In genomic region chr2:181774601-181775179, GRCh38 we compare ENCODE assay signal across 15 cellular contexts.
DNase-seq lines count a peak whose midpoint lies in the region; ATAC-seq, FAIRE-seq and TF ChIP-seq lines count a peak whose summit lies in the region.
"Had no signal": no experiment of that assay in that cellular context is flagged by ENCODE, and none has a peak within 500 bp of the region (broad histone marks: within the 10 kb centered on the region; RNA-seq: fewer than 3 reads in every experiment).

No MANE protein-coding gene starts in this region.

- no peaks in the 10 kb centered on the region for H3K9me3 Mint-ChIP-seq in glutamatergic neuron (ENCODE audit: unreplicated experiment)

- ATAC-seq in GM21576 (IDR thresholded peaks at IDR 0.05; ENCODE audit: unreplicated experiment) = peak; percentile 62
- no peak for ATAC-seq in K562
- ATAC-seq in esophagus mucosa = no peak
- ATAC-seq: activated CD8-positive, alpha-beta T cell treated with anti-CD3 and anti-CD28 coated beads, Interleukin-2, amount 10 ng/mL, durations not matched to agents 7 days and 5 days; gastrocnemius medialis had no signal

- TF ChIP-seq POLR2A in K562 (conservative IDR thresholded peaks at IDR 0.05) = no peak

- H2AFZ ChIP-seq in Karpas-422 (ENCODE audit: low read length) (0 out of 2 replicates have a peak overlapping the region, but pooled peaks have one; percentile 64), K562 (ENCODE audit: low read depth, low read length) (no peak overlapping the region)

- H3K4me1 ChIP-seq in DOHH2 (ENCODE audit: control insufficient read depth, low read length) = peaks cover 20% of the 10 kb centered on the region
- H3K4me1 ChIP-seq in Karpas-422 (ENCODE audit: low read length) = peaks cover 5% of the 10 kb centered on the region; the same call in 1 of the 2 replicates
- no peaks in the 10 kb centered on the region; a peak in 1 of 5 replicates for H3K4me1 ChIP-seq in K562 (replicated peaks in 1 of 2; ENCODE audit: control insufficient read depth in 2 of 2, insufficient read depth in 2 of 2, low read length in 2 of 2)
- H3K4me1 ChIP-seq: gastrocnemius medialis had no signal

- TF ChIP-seq EP300 in K562 (IDR thresholded peaks at IDR 0.05; ENCODE audit: low read length) = no peak

- H3K4me3 ChIP-seq in DOHH2 (ENCODE audit: low read length) = peak overlapping the region; percentile 39; the same call in 1 of the 2 replicates
- H3K4me3 ChIP-seq in Karpas-422 (ENCODE audit: low read length) = no peak overlapping the region
- no peak overlapping the region for H3K4me3 ChIP-seq in K562
- H3K4me3 ChIP-seq: gastrocnemius medialis, SJCRH30 had no signal

- no peaks in the 10 kb centered on the region for H3K36me3 ChIP-seq in DOHH2 (ENCODE audit: control insufficient read depth, low read length)
- no peaks in the 10 kb centered on the region for H3K36me3 ChIP-seq in Karpas-422 (ENCODE audit: insufficient read depth, low read length)
- no peaks in the 10 kb centered on the region for H3K36me3 ChIP-seq in K562 (ENCODE audit: control insufficient read depth, insufficient read depth, low read length)
- H3K36me3 ChIP-seq: gastrocnemius medialis, SJCRH30 had no signal

- TF ChIP-seq RAD21 in K562 (CRISPR knock-in tag; conservative IDR thresholded peaks at IDR 0.05 in 1 of 2, IDR thresholded peaks at IDR 0.05 in 1 of 2) = no peak

- H4K20me1 ChIP-seq in DOHH2 (ENCODE audit: control insufficient read depth, insufficient read depth, low read depth, low read length) (no peaks in the 10 kb centered on the region), Karpas-422 (ENCODE audit: insufficient read depth, low read depth, low read length) (no peaks in the 10 kb centered on the region), K562 (replicated peaks; ENCODE audit: control insufficient read depth, insufficient read depth, low read length) (no peaks in the 10 kb centered on the region)

- H3K27ac ChIP-seq in DOHH2 (ENCODE audit: low read depth, low read length) (0 out of 2 replicates have a peak overlapping the region, but pooled peaks have one; percentile 12), Karpas-422 (ENCODE audit: low read length) (no peak overlapping the region), K562 (ENCODE audit: extremely low read depth, low read depth, low read length) (no peak overlapping the region)
- H3K27ac ChIP-seq: gastrocnemius medialis, SJCRH30 had no signal

- FAIRE-seq in K562 (lab: Jason Lieb, UNC) = no peak

- no peak overlapping the region for H3K4me3 Mint-ChIP-seq in glutamatergic neuron (ENCODE audit: unreplicated experiment)
- H3K4me3 Mint-ChIP-seq: activated CD8-positive, alpha-beta T cell treated with anti-CD3 and anti-CD28 coated beads, Interleukin-2, amount 10 ng/mL, durations not matched to agents 7 days and 5 days had no signal

- H3K9me3 ChIP-seq in DOHH2 (ENCODE audit: control insufficient read depth, insufficient read depth, low read length) = peaks cover 7% of the 10 kb centered on the region; the same call in 1 of the 2 replicates
- no peaks in the 10 kb centered on the region for H3K9me3 ChIP-seq in Karpas-422 (ENCODE audit: low read length)
- H3K9me3 ChIP-seq in K562 (replicated peaks; ENCODE audit: control insufficient read depth, insufficient read depth, low read depth, low read length) = no peaks in the 10 kb centered on the region
- H3K9me3 ChIP-seq: gastrocnemius medialis, SJCRH30 had no signal

- WGBS in K562 (ENCODE audit: insufficient coverage, low coverage, missing lambda C conversion rate) = 11% methylated on average over 5 of the region's 5 CpGs

- H3K9ac ChIP-seq in Karpas-422 (ENCODE audit: low read length) (no peak overlapping the region), K562 (ENCODE audit: insufficient read depth in 1 of 2, low read depth in 2 of 2, low read length in 2 of 2) (no peak overlapping the region)

- H3K9me1 ChIP-seq in K562 (ENCODE audit: control insufficient read depth, insufficient read depth, low read length) = no peaks in the 10 kb centered on the region

- no peaks in the 10 kb centered on the region for H3K27me3 Mint-ChIP-seq in glutamatergic neuron (ENCODE audit: unreplicated experiment)

- H3K4me2 ChIP-seq in DOHH2 (ENCODE audit: low read length) (peak overlapping the region; percentile 40), Karpas-422 (ENCODE audit: low read depth, low read length, poor library complexity, severe bottlenecking) (no peak overlapping the region), K562 (ENCODE audit: insufficient read depth, low read length) (no peak overlapping the region)

- POLR2A ChIA-PET in K562 (lab: Yijun Ruan, JAX) = interaction anchor here (1.6 kb wide), 2 partner anchors 10 to 29 kb away, joined by 3 read pairs; no protein-coding TSS in a partner anchor

- TF ChIP-seq CTCF in DOHH2 (IDR thresholded peaks at IDR 0.05; ENCODE audit: low read depth, low read length, poor library complexity, severe bottlenecking) (no peak), K562 (IDR thresholded peaks at IDR 0.05 in 2 of 3, conservative IDR thresholded peaks at IDR 0.05 in 1 of 3; ENCODE audit: insufficient read depth in 2 of 3, low read depth in 1 of 3, low read length in 3 of 3) (no peak), glutamatergic neuron (IDR thresholded peaks at IDR 0.05; ENCODE audit: partially characterized antibody, unreplicated experiment) (no peak)

- in situ Hi-C loops in K562 (cut with MboI) = no loop called here

- no peaks in the 10 kb centered on the region for H3K79me2 ChIP-seq in DOHH2 (ENCODE audit: control insufficient read depth, low read length)
- no peaks in the 10 kb centered on the region for H3K79me2 ChIP-seq in Karpas-422 (ENCODE audit: low read length)
- H3K79me2 ChIP-seq in K562 (ENCODE audit: control insufficient read depth, insufficient read depth, low read length) = no peaks in the 10 kb centered on the region

- no peaks in the 10 kb centered on the region for H3K36me3 Mint-ChIP-seq in glutamatergic neuron (ENCODE audit: unreplicated experiment)

- no peaks in the 10 kb centered on the region for H3K9me2 ChIP-seq in DOHH2 (replicated peaks; ENCODE audit: control insufficient read depth, low read length)
- no peaks in the 10 kb centered on the region for H3K9me2 ChIP-seq in Karpas-422 (replicated peaks; ENCODE audit: insufficient read depth, low read length)

- no TSS peak for BruUV-seq in K562 (replicated peaks; lab: Mats Ljungman, UMichigan)

- intact Hi-C loops in K562 (cut with micrococcal nuclease) = no loop called here

- H3K27me3 ChIP-seq in DOHH2 (ENCODE audit: control insufficient read depth, low read length) (no peaks in the 10 kb centered on the region), Karpas-422 (ENCODE audit: low read length) (no peaks in the 10 kb centered on the region), K562 (ENCODE audit: control insufficient read depth in 2 of 2, insufficient read depth in 2 of 2, low read length in 2 of 2) (no peaks in the 10 kb centered on the region)
- H3K27me3 ChIP-seq: gastrocnemius medialis, SJCRH30 had no signal

- H3K27ac Mint-ChIP-seq in glutamatergic neuron (ENCODE audit: unreplicated experiment) = no peak overlapping the region
- H3K27ac Mint-ChIP-seq: activated CD8-positive, alpha-beta T cell treated with anti-CD3 and anti-CD28 coated beads, Interleukin-2, amount 10 ng/mL, durations not matched to agents 7 days and 5 days had no signal

- no peaks in the 10 kb centered on the region for H3F3A ChIP-seq in DOHH2 (ENCODE audit: control insufficient read depth, insufficient read depth)

- no peak for DNase-seq in Karpas-422
- DNase-seq in K562 (ENCODE audit: extremely low read depth in 1 of 4, low spot score in 3 of 4) = no peak
- no peak for DNase-seq in glutamatergic neuron
- no peak for DNase-seq in anterior cingulate cortex (lab: John Stamatoyannopoulos, UW)
- no peak for DNase-seq in SHP77 treated with DMSO at 0.1 percent for 48 hours (lab: John Stamatoyannopoulos, UW)
- DNase-seq: activated CD8-positive, alpha-beta T cell treated with anti-CD3 and anti-CD28 coated beads, Interleukin-2, amount 10 ng/mL, durations not matched to agents 7 days and 5 days; amygdala; gastrocnemius medialis; mesendoderm; NCI-H1436 treated with DMSO at 0.1 percent for 48 hours; SJCRH30; stimulated activated naive CD4-positive, alpha-beta T cell had no signal

- no peaks in the 10 kb centered on the region for H3K4me1 Mint-ChIP-seq in glutamatergic neuron (ENCODE audit: low read depth, unreplicated experiment)

- CTCF ChIA-PET in K562 (lab: Yijun Ruan, JAX; ENCODE audit: low intra/inter-chr PET ratio) = no interaction called here

TF ChIP-seq in K562, 482 proteins besides CTCF, POLR2A, EP300 and RAD21:
- TF ChIP-seq ILF3 (IDR thresholded peaks at IDR 0.05; ENCODE audit: borderline replicate concordance) (no peak), CEBPG (CRISPR knock-in tag; IDR thresholded peaks at IDR 0.05) (no peak), CEBPG (tag; conservative IDR thresholded peaks at IDR 0.05 in 1 of 2, IDR thresholded peaks at IDR 0.05 in 1 of 2) (peak in 1 of 2 experiments; percentile 58; a peak in 2 of 4 replicates), E2F3 (CRISPR knock-in tag; IDR thresholded peaks at IDR 0.05) (no peak), ATF3 (IDR thresholded peaks at IDR 0.05) (peak; percentile 50; the same call in 1 of the 2 replicates), ATF3 (CRISPR knock-in tag; conservative IDR thresholded peaks at IDR 0.05) (no peak)
- TF ChIP-seq, protein P1, sequence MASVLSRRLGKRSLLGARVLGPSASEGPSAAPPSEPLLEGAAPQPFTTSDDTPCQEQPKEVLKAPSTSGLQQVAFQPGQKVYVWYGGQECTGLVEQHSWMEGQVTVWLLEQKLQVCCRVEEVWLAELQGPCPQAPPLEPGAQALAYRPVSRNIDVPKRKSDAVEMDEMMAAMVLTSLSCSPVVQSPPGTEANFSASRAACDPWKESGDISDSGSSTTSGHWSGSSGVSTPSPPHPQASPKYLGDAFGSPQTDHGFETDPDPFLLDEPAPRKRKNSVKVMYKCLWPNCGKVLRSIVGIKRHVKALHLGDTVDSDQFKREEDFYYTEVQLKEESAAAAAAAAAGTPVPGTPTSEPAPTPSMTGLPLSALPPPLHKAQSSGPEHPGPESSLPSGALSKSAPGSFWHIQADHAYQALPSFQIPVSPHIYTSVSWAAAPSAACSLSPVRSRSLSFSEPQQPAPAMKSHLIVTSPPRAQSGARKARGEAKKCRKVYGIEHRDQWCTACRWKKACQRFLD (CRISPR knock-in tag; IDR thresholded peaks at IDR 0.05) = no peak
TF ChIP-seq in K562: peak in this region for 2.
